1 cellular context compared by ENCODE assay signal in genomic region chr17:64393000-64393402, GRCh38.
TF ChIP-seq lines count a peak whose summit lies in the region.

No MANE protein-coding gene starts in this region.

TF ChIP-seq in K562, 482 proteins besides CTCF, POLR2A, EP300 and RAD21 (continued from another document):
- TF ChIP-seq CREB3 (tag; conservative IDR thresholded peaks at IDR 0.05; ENCODE audit: low read depth), result 0 out of 2 replicates have a peak, but pooled peaks have one; percentile 39
- TF ChIP-seq VEZF1 (CRISPR knock-in tag; IDR thresholded peaks at IDR 0.05), result 0 out of 2 replicates have a peak, but pooled peaks have one; percentile 19
- TF ChIP-seq KDM1A (IDR thresholded peaks at IDR 0.05), result 0 out of 4 replicates have a peak, but pooled peaks of 1 of the 2 experiments have one; percentile 1
- 0 out of 2 replicates have a peak, but pooled peaks have one; percentile 23 for TF ChIP-seq ZNF583 (CRISPR knock-in tag; IDR thresholded peaks at IDR 0.05)
- TF ChIP-seq ATF7 (IDR thresholded peaks at IDR 0.05), result 0 out of 2 replicates have a peak, but pooled peaks have one; percentile 31
- TF ChIP-seq CTBP1 (IDR thresholded peaks at IDR 0.05; ENCODE audit: borderline replicate concordance), result peak; percentile 62
- TF ChIP-seq GABPA (tag; conservative IDR thresholded peaks at IDR 0.05; ENCODE audit: low read depth), result no peak
- TF ChIP-seq, protein P1, sequence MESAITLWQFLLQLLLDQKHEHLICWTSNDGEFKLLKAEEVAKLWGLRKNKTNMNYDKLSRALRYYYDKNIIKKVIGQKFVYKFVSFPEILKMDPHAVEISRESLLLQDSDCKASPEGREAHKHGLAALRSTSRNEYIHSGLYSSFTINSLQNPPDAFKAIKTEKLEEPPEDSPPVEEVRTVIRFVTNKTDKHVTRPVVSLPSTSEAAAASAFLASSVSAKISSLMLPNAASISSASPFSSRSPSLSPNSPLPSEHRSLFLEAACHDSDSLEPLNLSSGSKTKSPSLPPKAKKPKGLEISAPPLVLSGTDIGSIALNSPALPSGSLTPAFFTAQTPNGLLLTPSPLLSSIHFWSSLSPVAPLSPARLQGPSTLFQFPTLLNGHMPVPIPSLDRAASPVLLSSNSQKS (CRISPR knock-in tag; IDR thresholded peaks at IDR 0.05), result no peak
- TF ChIP-seq CREM (IDR thresholded peaks at IDR 0.05; ENCODE audit: low read depth), result 0 out of 2 replicates have a peak, but pooled peaks have one; percentile 25
- TF ChIP-seq BCOR (IDR thresholded peaks at IDR 0.05), result peak; percentile 83
- TF ChIP-seq, protein P2, sequence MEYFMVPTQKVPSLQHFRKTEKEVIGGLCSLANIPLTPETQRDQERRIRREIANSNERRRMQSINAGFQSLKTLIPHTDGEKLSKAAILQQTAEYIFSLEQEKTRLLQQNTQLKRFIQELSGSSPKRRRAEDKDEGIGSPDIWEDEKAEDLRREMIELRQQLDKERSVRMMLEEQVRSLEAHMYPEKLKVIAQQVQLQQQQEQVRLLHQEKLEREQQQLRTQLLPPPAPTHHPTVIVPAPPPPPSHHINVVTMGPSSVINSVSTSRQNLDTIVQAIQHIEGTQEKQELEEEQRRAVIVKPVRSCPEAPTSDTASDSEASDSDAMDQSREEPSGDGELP (CRISPR knock-in tag; IDR thresholded peaks at IDR 0.05; ENCODE audit: borderline replicate concordance), result peak; percentile 27; the same call in 1 of the 2 replicates
- peak; percentile 51 for TF ChIP-seq MEIS2 (IDR thresholded peaks at IDR 0.05; ENCODE audit: partially characterized antibody)
- TF ChIP-seq GATAD2A (IDR thresholded peaks at IDR 0.05), result 0 out of 2 replicates have a peak, but pooled peaks have one; percentile 18
- TF ChIP-seq FOXK1 (CRISPR knock-in tag; IDR thresholded peaks at IDR 0.05; ENCODE audit: borderline replicate concordance), result no peak
- peak; percentile 39; the same call in 1 of the 2 replicates for TF ChIP-seq ZBTB7A (IDR thresholded peaks at IDR 0.05; ENCODE audit: borderline replicate concordance, control insufficient read depth, low read depth, low read length)
- TF ChIP-seq NRF1 (conservative IDR thresholded peaks at IDR 0.05 in 1 of 2, IDR thresholded peaks at IDR 0.05 in 1 of 2), result peak; percentile 73 to 74
- TF ChIP-seq HMBOX1 (IDR thresholded peaks at IDR 0.05), result peak; percentile 35; the same call in 1 of the 2 replicates
- TF ChIP-seq MCM7 (IDR thresholded peaks at IDR 0.05), result no peak
- peak; percentile 49 for TF ChIP-seq SMARCA4 (IDR thresholded peaks at IDR 0.05)
- TF ChIP-seq ELF1 (tag; IDR thresholded peaks at IDR 0.05), result 0 out of 2 replicates have a peak, but pooled peaks have one; percentile 11
- TF ChIP-seq EGR1 (conservative IDR thresholded peaks at IDR 0.05), result 0 out of 2 replicates have a peak, but pooled peaks have one; percentile 41
- no peak for TF ChIP-seq ZNF75A (CRISPR knock-in tag; IDR thresholded peaks at IDR 0.05)
- TF ChIP-seq ZNF217 (CRISPR knock-in tag; IDR thresholded peaks at IDR 0.05), result no peak
- no peak for TF ChIP-seq COPS2 (conservative IDR thresholded peaks at IDR 0.05)
- 0 out of 6 replicates have a peak, but pooled peaks of 1 of the 3 experiments have one; percentile 25 for TF ChIP-seq ZBTB11 (CRISPR knock-in tag; IDR thresholded peaks at IDR 0.05)
- 0 out of 2 replicates have a peak, but pooled peaks have one; percentile 29 for TF ChIP-seq EP400 (IDR thresholded peaks at IDR 0.05)
- TF ChIP-seq SOX6 (IDR thresholded peaks at IDR 0.05), result 0 out of 2 replicates have a peak, but pooled peaks have one; percentile 25
- TF ChIP-seq PRDM10 (IDR thresholded peaks at IDR 0.05; ENCODE audit: partially characterized antibody), result peak; percentile 69
- 0 out of 2 replicates have a peak, but pooled peaks have one; percentile 16 for TF ChIP-seq JUND (IDR thresholded peaks at IDR 0.05; ENCODE audit: borderline replicate concordance, low read depth, low read length)
- TF ChIP-seq JUND (tag; IDR thresholded peaks at IDR 0.05; ENCODE audit: borderline replicate concordance, low read depth, low read length), result peak; percentile 13; the same call in 1 of the 3 replicates
- TF ChIP-seq, protein P3, sequence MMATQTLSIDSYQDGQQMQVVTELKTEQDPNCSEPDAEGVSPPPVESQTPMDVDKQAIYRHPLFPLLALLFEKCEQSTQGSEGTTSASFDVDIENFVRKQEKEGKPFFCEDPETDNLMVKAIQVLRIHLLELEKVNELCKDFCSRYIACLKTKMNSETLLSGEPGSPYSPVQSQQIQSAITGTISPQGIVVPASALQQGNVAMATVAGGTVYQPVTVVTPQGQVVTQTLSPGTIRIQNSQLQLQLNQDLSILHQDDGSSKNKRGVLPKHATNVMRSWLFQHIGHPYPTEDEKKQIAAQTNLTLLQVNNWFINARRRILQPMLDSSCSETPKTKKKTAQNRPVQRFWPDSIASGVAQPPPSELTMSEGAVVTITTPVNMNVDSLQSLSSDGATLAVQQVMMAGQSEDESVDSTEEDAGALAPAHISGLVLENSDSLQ (IDR thresholded peaks at IDR 0.05), result 0 out of 2 replicates have a peak, but pooled peaks have one; percentile 34
TF ChIP-seq in K562: peak in this region for 41.
